ENCODE assay signal across 8 cellular contexts in genomic region chr5:10248378-10249260, GRCh38. TPM values are rescaled to one million over a fixed set of nuclear protein-coding genes. Genes with fewer than 3 reads are reported as not detected.
DNase-seq lines count a peak whose midpoint lies in the region; ATAC-seq and TF ChIP-seq lines count a peak whose summit lies in the region.

No MANE protein-coding gene starts in this region.

- H3K36me3 ChIP-seq in stomach = peaks cover 0 to 4% (median 3%) of the 10 kb centered on the region in 4 donors

- 62% methylated on average over 29 of the region's 29 CpGs for WGBS in right cardiac atrium
- 55 to 61% (median 57%) methylated on average over 29 of the region's 29 CpGs for WGBS in stomach, 5 donors

- H3K4me3 Mint-ChIP-seq in activated CD4-positive, alpha-beta T cell treated with anti-CD3 and anti-CD28 coated beads, Interleukin-2, amount 10 ng/mL, durations not matched to agents 7 days and 5 days = peak overlapping the region; percentile 86
- H3K4me3 Mint-ChIP-seq in activated B cell treated with CpG ODN at 0.5 μM for 24 hours = peak overlapping the region; percentile 98

- DNase-seq in activated CD4-positive, alpha-beta T cell treated with anti-CD3 and anti-CD28 coated beads, Interleukin-2, amount 10 ng/mL, durations not matched to agents 7 days and 5 days = no peak
- DNase-seq in activated CD4-positive, alpha-beta T cell treated with anti-CD3 and anti-CD28 coated beads for 4 hours = no peak
- DNase-seq in activated B cell treated with CpG ODN at 0.5 μM for 24 hours (no peak), right cardiac atrium (peak; percentile 29 to 62 (median 55)), stomach (no peak), LoVo (ENCODE audit: low spot score) (no peak), foreskin melanocyte (no peak)

- H3K4me3 ChIP-seq in right cardiac atrium (ENCODE audit: low read length) (peak overlapping the region; percentile 81), stomach (peak overlapping the region; percentile 88 to 100 (median 97))

- H3K36me3 Mint-ChIP-seq in activated CD4-positive, alpha-beta T cell treated with anti-CD3 and anti-CD28 coated beads, Interleukin-2, amount 10 ng/mL, durations not matched to agents 7 days and 5 days (ENCODE audit: low read depth) = peaks cover 19% of the 10 kb centered on the region
- peaks cover 26% of the 10 kb centered on the region for H3K36me3 Mint-ChIP-seq in activated B cell treated with CpG ODN at 0.5 μM for 24 hours (ENCODE audit: low read depth)

- peaks cover 49% of the 10 kb centered on the region for H3K4me1 Mint-ChIP-seq in activated CD4-positive, alpha-beta T cell treated with anti-CD3 and anti-CD28 coated beads, Interleukin-2, amount 10 ng/mL, durations not matched to agents 7 days and 5 days
- H3K4me1 Mint-ChIP-seq in activated B cell treated with CpG ODN at 0.5 μM for 24 hours = peaks cover 43% of the 10 kb centered on the region

- CTCF ChIA-PET in activated CD4-positive, alpha-beta T cell treated with anti-CD3 and anti-CD28 coated beads, Interleukin-2, amount 10 ng/mL, durations not matched to agents 7 days and 5 days (lab: Charles Lee) = interaction anchor here (1.6 kb wide), 1 partner anchor 16 kb away, joined by 4 read pairs; no protein-coding TSS in a partner anchor
- CTCF ChIA-PET in activated B cell treated with CpG ODN at 0.5 μM for 24 hours (lab: Charles Lee) = no interaction called here

- no peaks in the 10 kb centered on the region for H3K9me3 Mint-ChIP-seq in activated CD4-positive, alpha-beta T cell treated with anti-CD3 and anti-CD28 coated beads, Interleukin-2, amount 10 ng/mL, durations not matched to agents 7 days and 5 days
- no peaks in the 10 kb centered on the region for H3K9me3 Mint-ChIP-seq in activated B cell treated with CpG ODN at 0.5 μM for 24 hours

- POLR2A ChIA-PET in activated CD4-positive, alpha-beta T cell treated with anti-CD3 and anti-CD28 coated beads, Interleukin-2, amount 10 ng/mL, durations not matched to agents 7 days and 5 days (lab: Charles Lee) = interaction anchor here (0.6 kb wide), 1 partner anchor 348 kb away, joined by 6 read pairs; no protein-coding TSS in a partner anchor
- POLR2A ChIA-PET in activated B cell treated with CpG ODN at 0.5 μM for 24 hours (lab: Charles Lee) = interaction anchor here (1.7 to 4.1 kb wide), 4 partner anchors 105 to 386 kb away, joined by 5 to 69 read pairs (median 10); partner anchors contain the start of genes ANKRD33B and MARCHF6

- no peak for TF ChIP-seq POLR2A in stomach (IDR thresholded peaks at IDR 0.05)

- H3K9me3 ChIP-seq in right cardiac atrium (ENCODE audit: control insufficient read depth, low read length) (peaks cover 5% of the 10 kb centered on the region), stomach (no peaks in the 10 kb centered on the region)

- TF ChIP-seq EP300 in stomach (IDR thresholded peaks at IDR 0.05) = no peak

- H3K27me3 ChIP-seq in right cardiac atrium (ENCODE audit: control insufficient read depth, insufficient read depth) (no peaks in the 10 kb centered on the region), stomach (no peaks in the 10 kb centered on the region)

- no peaks in the 10 kb centered on the region for H3K27me3 Mint-ChIP-seq in activated CD4-positive, alpha-beta T cell treated with anti-CD3 and anti-CD28 coated beads, Interleukin-2, amount 10 ng/mL, durations not matched to agents 7 days and 5 days
- no peaks in the 10 kb centered on the region for H3K27me3 Mint-ChIP-seq in activated B cell treated with CpG ODN at 0.5 μM for 24 hours

- H3K27ac ChIP-seq in right cardiac atrium (ENCODE audit: low read length) (peak overlapping the region; percentile 98), stomach (peak overlapping the region; percentile 94 to 97 (median 95))

- H3K4me1 ChIP-seq in right cardiac atrium (ENCODE audit: control insufficient read depth, insufficient read depth, low read length) = peaks cover 11% of the 10 kb centered on the region
- H3K4me1 ChIP-seq in stomach = peaks cover 32 to 44% (median 41%) of the 10 kb centered on the region in 4 donors

- TF ChIP-seq CTCF in activated B cell treated with CpG ODN at 0.5 μM for 24 hours (IDR thresholded peaks at IDR 0.05) (no peak), stomach (IDR thresholded peaks at IDR 0.05) (no peak)

- peak overlapping the region; percentile 100 for H3K27ac Mint-ChIP-seq in activated CD4-positive, alpha-beta T cell treated with anti-CD3 and anti-CD28 coated beads, Interleukin-2, amount 10 ng/mL, durations not matched to agents 7 days and 5 days
- peak overlapping the region; percentile 99 for H3K27ac Mint-ChIP-seq in activated B cell treated with CpG ODN at 0.5 μM for 24 hours

- ATAC-seq in HG02973 (IDR thresholded peaks at IDR 0.05; ENCODE audit: unreplicated experiment) (peak; percentile 4), activated B cell treated with CpG ODN at 0.5 μM for 24 hours (ENCODE audit: low read depth) (no peak), right cardiac atrium (no peak)

- intact Hi-C loops in activated B cell treated with CpG ODN at 0.5 μM for 24 hours (cut with micrococcal nuclease) = loop anchor here (1.0 kb wide), 1 partner anchor 386 kb away; no protein-coding TSS in a partner anchor
- intact Hi-C loops in right cardiac atrium (cut with DNase I) = no loop called here
- intact Hi-C loops in stomach (cut with DNase I; ENCODE audit: low total_unique reads) = no loop called here

RNA-seq across cellular contexts. Expression of gene ATPSCKMT, which starts 1.1 kb away (rescaled TPM):
- 10 to 100 TPM; 13.8 to 16.8 TPM for total RNA-seq in activated CD4-positive, alpha-beta T cell treated with anti-CD3 and anti-CD28 coated beads, Interleukin-2, amount 10 ng/mL, durations not matched to agents 7 days and 5 days
- 16.2 and 19.4 TPM in 2 replicates for total RNA-seq in activated B cell treated with CpG ODN at 0.5 μM for 24 hours
- 10 to 100 TPM; 11.5 to 25.2 (median 15.4) TPM for total RNA-seq in right cardiac atrium
- polyA plus RNA-seq in right cardiac atrium = 15.7 TPM
- total RNA-seq in stomach = 10 to 100 TPM in 3 of 5 donors, 1 to 10 TPM in 2; 2.3 to 26.8 (median 20.7) TPM
- polyA plus RNA-seq in stomach = 10 to 100 TPM in 2 of 3 donors, 1 to 10 TPM in 1; 8.1 to 12.0 (median 10.5) TPM

RNA-seq across cellular contexts. Expression of gene CCT5, which starts 1.5 kb away (rescaled TPM):
- total RNA-seq in activated CD4-positive, alpha-beta T cell treated with anti-CD3 and anti-CD28 coated beads, Interleukin-2, amount 10 ng/mL, durations not matched to agents 7 days and 5 days = 100 to 1,000 TPM; 224 to 241 TPM
- 203 and 213 TPM in 2 replicates for total RNA-seq in activated B cell treated with CpG ODN at 0.5 μM for 24 hours
- total RNA-seq in right cardiac atrium = 100 to 1,000 TPM in 2 of 4 donors, 10 to 100 TPM in 2; 84.0 to 103 (median 98.1) TPM
- polyA plus RNA-seq in right cardiac atrium = 98.9 TPM
- 100 to 1,000 TPM in 3 of 5 donors, 10 to 100 TPM in 2; 18.5 to 201 (median 116) TPM for total RNA-seq in stomach
- 100 to 1,000 TPM; 104 to 116 (median 109) TPM for polyA plus RNA-seq in stomach

RNA-seq across cellular contexts. Expression of gene CMBL, which starts 59.1 kb away (rescaled TPM):
- total RNA-seq in activated CD4-positive, alpha-beta T cell treated with anti-CD3 and anti-CD28 coated beads, Interleukin-2, amount 10 ng/mL, durations not matched to agents 7 days and 5 days = 1 to 10 TPM in 1 of 2 experiments, under 1 TPM in 1; 0.64 to 1.4 TPM
- total RNA-seq in activated B cell treated with CpG ODN at 0.5 μM for 24 hours (not detected in 2 replicates), right cardiac atrium (10 to 100 TPM; 30.2 to 55.3 (median 49.5) TPM), stomach (10 to 100 TPM in 3 of 5 donors, 1 to 10 TPM in 1, not detected in 1; 2.7 to 23.1 (median 16.7) TPM)
- polyA plus RNA-seq in right cardiac atrium (39.9 TPM), stomach (100 to 1,000 TPM in 1 of 3 donors, 10 to 100 TPM in 2; 19.0 to 153 (median 33.9) TPM)

Comparison
In these comparisons a context has a peak if more than half of its experiments do, and no peak if none do; other contexts are left out.
1. DNase-seq: peak in right cardiac atrium (3 of 3); none in activated CD4-positive, alpha-beta T cell treated with anti-CD3 and anti-CD28 coated beads, Interleukin-2, amount 10 ng/mL, durations not matched to agents 7 days and 5 days (single experiment), activated CD4-positive, alpha-beta T cell treated with anti-CD3 and anti-CD28 coated beads for 4 hours (0 of 2), activated B cell treated with CpG ODN at 0.5 μM for 24 hours (single experiment), stomach (single experiment), LoVo (single experiment) and foreskin melanocyte (single experiment).